In the genomic region with DNA sequence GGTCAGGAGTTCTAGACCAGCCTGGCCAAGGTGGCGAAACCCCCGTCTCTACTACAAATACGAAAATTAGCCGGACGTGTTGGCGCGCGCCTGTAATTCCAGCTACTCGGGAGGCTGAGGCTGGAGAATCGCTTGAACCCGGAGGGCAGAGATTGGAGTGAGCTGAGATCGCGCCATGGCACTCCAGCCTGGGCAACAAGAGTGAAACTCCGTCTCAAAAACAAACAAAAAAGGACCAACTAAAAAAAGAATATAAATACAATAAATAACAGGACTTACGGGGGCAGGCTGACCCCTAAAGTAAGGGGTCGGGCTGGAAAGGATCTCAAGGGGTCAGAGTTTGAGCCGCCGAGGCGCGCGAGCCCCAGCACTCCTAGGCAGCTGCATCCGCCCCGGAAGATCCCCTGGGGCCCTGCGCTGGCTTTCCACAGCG, we compare ENCODE assay signal across 9 cellular contexts. TPM values are rescaled to one million over a fixed set of nuclear protein-coding genes. Genes with fewer than 3 reads are reported as not detected.
DNase-seq lines count a peak whose midpoint lies in the region; ATAC-seq, FAIRE-seq and TF ChIP-seq lines count a peak whose summit lies in the region.
"Had no signal": no experiment of that assay in that cellular context is flagged by ENCODE, and none has a peak within 500 bp of the region (broad histone marks: within the 10 kb centered on the region; RNA-seq: fewer than 3 reads in every experiment).

No MANE protein-coding gene starts in this region.

- ATAC-seq in lung (ENCODE audit: insufficient read depth, low FRiP score) = no peak
- no peak for ATAC-seq in GM18505 (IDR thresholded peaks at IDR 0.05; ENCODE audit: unreplicated experiment)
- ATAC-seq in HG02763 (IDR thresholded peaks at IDR 0.05; ENCODE audit: unreplicated experiment) = no peak

- H3K79me2 ChIP-seq in astrocyte (ENCODE audit: insufficient read depth, low read length) = peaks cover 61% of the 10 kb centered on the region

- H3K27ac ChIP-seq in astrocyte (ENCODE audit: low read depth, low read length) (peak overlapping the region; percentile 51), lung (ENCODE audit: low read depth in 1 of 2, low read length in 1 of 2) (peak overlapping the region; percentile 74 to 95), urinary bladder (ENCODE audit: low read depth) (peak overlapping the region; percentile 90)

- TF ChIP-seq CTCF in astrocyte (IDR thresholded peaks at IDR 0.05; ENCODE audit: insufficient read depth, low read depth, low read length) (no peak), lung (IDR thresholded peaks at IDR 0.05; ENCODE audit: control extremely low read depth, extremely low read depth) (no peak)

- H3K4me2 ChIP-seq in astrocyte (ENCODE audit: low read length) = peak overlapping the region; percentile 91

- H3K27ac Mint-ChIP-seq in activated naive CD4-positive, alpha-beta T cell treated with anti-CD3 and anti-CD28 coated beads, Interleukin-2, amount 50 U/mL, for 24 hours = peak overlapping the region; percentile 95
- H3K27ac Mint-ChIP-seq in astrocyte (ENCODE audit: unreplicated experiment) = peak overlapping the region; percentile 94

- no peaks in the 10 kb centered on the region for H3K27me3 ChIP-seq in astrocyte (ENCODE audit: insufficient read depth, low read length)
- H3K27me3 ChIP-seq in lung (ENCODE audit: control insufficient read depth, insufficient read depth) = no peaks in the 10 kb centered on the region

- H3K36me3 Mint-ChIP-seq in activated naive CD4-positive, alpha-beta T cell treated with anti-CD3 and anti-CD28 coated beads, Interleukin-2, amount 50 U/mL, for 24 hours = peaks cover 6% of the 10 kb centered on the region
- H3K36me3 Mint-ChIP-seq in astrocyte (ENCODE audit: low read depth, unreplicated experiment) = peaks cover 5% of the 10 kb centered on the region

- no peak for FAIRE-seq in astrocyte (lab: Jason Lieb, UNC)

- peaks cover 24% of the 10 kb centered on the region for H3K4me1 Mint-ChIP-seq in activated naive CD4-positive, alpha-beta T cell treated with anti-CD3 and anti-CD28 coated beads, Interleukin-2, amount 50 U/mL, for 24 hours
- peaks cover 12% of the 10 kb centered on the region for H3K4me1 Mint-ChIP-seq in astrocyte (ENCODE audit: low read depth, unreplicated experiment)

- 1% methylated on average over 25 of the region's 25 CpGs for WGBS in lung, 2 donors
- WGBS in urinary bladder = under 1% methylated on average over 25 of the region's 25 CpGs

- H3K4me1 ChIP-seq in astrocyte (ENCODE audit: insufficient read depth, low read length) (peaks cover 9% of the 10 kb centered on the region), lung (ENCODE audit: control insufficient read depth in 2 of 2, insufficient read depth in 2 of 2, low read length in 2 of 2) (peaks cover 0 to 9% of the 10 kb centered on the region in 2 donors), urinary bladder (ENCODE audit: insufficient read depth) (no peaks in the 10 kb centered on the region)

- DNase-seq in activated naive CD4-positive, alpha-beta T cell treated with anti-CD3 and anti-CD28 coated beads, Interleukin-2, amount 50 U/mL, for 16 hours = no peak
- DNase-seq in astrocyte (ENCODE audit: low read depth) (no peak), lung (ENCODE audit: low spot score) (no peak), NCI-H345 (lab: John Stamatoyannopoulos, UW) (no peak)

- H4K20me1 ChIP-seq in astrocyte (ENCODE audit: insufficient read depth, low read length) = peaks cover 34% of the 10 kb centered on the region

- no peaks in the 10 kb centered on the region for H3K27me3 Mint-ChIP-seq in activated naive CD4-positive, alpha-beta T cell treated with anti-CD3 and anti-CD28 coated beads, Interleukin-2, amount 50 U/mL, for 24 hours
- no peaks in the 10 kb centered on the region for H3K27me3 Mint-ChIP-seq in astrocyte (ENCODE audit: low read depth, unreplicated experiment)

- H3K9ac ChIP-seq in astrocyte (ENCODE audit: low read length) = peak overlapping the region; percentile 94

- H2AFZ ChIP-seq in astrocyte (ENCODE audit: low read depth, low read length) = peak overlapping the region; percentile 80

- peak overlapping the region; percentile 96 for H3K4me3 Mint-ChIP-seq in activated naive CD4-positive, alpha-beta T cell treated with anti-CD3 and anti-CD28 coated beads, Interleukin-2, amount 50 U/mL, for 24 hours
- peak overlapping the region; percentile 98 for H3K4me3 Mint-ChIP-seq in astrocyte (ENCODE audit: unreplicated experiment)

- TF ChIP-seq POLR2A in GM18505 (IDR thresholded peaks at IDR 0.05; ENCODE audit: borderline replicate concordance, extremely low read depth, insufficient read depth, insufficient read length) = no peak

- peak overlapping the region; percentile 86 for H3K4me3 ChIP-seq in astrocyte (ENCODE audit: insufficient read depth, low read depth, low read length)
- peak overlapping the region; percentile 62 for H3K4me3 ChIP-seq in lung
- H3K4me3 ChIP-seq in urinary bladder (ENCODE audit: low read depth, low read length) = peak overlapping the region; percentile 59

- H3K9me3 Mint-ChIP-seq in activated naive CD4-positive, alpha-beta T cell treated with anti-CD3 and anti-CD28 coated beads, Interleukin-2, amount 50 U/mL, for 24 hours = no peaks in the 10 kb centered on the region
- no peaks in the 10 kb centered on the region for H3K9me3 Mint-ChIP-seq in astrocyte (ENCODE audit: unreplicated experiment)

- H3K36me3 ChIP-seq in astrocyte (ENCODE audit: insufficient read depth, low read length) = peaks cover 12% of the 10 kb centered on the region
- peaks cover 4 to 21% of the 10 kb centered on the region in 2 donors for H3K36me3 ChIP-seq in lung (ENCODE audit: control insufficient read depth in 2 of 2, insufficient read depth in 2 of 2, low read length in 2 of 2)
- H3K36me3 ChIP-seq in urinary bladder (ENCODE audit: insufficient read depth) = no peaks in the 10 kb centered on the region

- H3K9me3 ChIP-seq in astrocyte (ENCODE audit: insufficient read depth, low read depth, low read length) (no peaks in the 10 kb centered on the region), lung (ENCODE audit: control insufficient read depth in 2 of 2, insufficient read depth in 1 of 2, low read length in 1 of 2) (no peaks in the 10 kb centered on the region)

RNA-seq across cellular contexts. Expression of gene TPD52L2, which starts 0.5 kb away (rescaled TPM):
- total RNA-seq in astrocyte = 145 TPM in 2 replicates
- 10 to 100 TPM; 66.2 to 92.4 TPM for total RNA-seq in lung
- 100 to 1,000 TPM in 1 of 2 donors, 10 to 100 TPM in 1; 66.2 to 130 TPM for polyA plus RNA-seq in lung
- 53.7 TPM for total RNA-seq in urinary bladder
- 132 TPM for polyA plus RNA-seq in urinary bladder

RNA-seq across cellular contexts. Expression of gene ABHD16B, which starts 3.3 kb away (rescaled TPM):
- not detected in 2 replicates for total RNA-seq in astrocyte
- not detected for total RNA-seq in lung
- polyA plus RNA-seq in lung = 1 to 10 TPM in 1 of 2 donors, under 1 TPM in 1; 0.89 to 1.5 TPM
- total RNA-seq in urinary bladder = not detected
- polyA plus RNA-seq in urinary bladder = 0.68 TPM
- total RNA-seq: T-helper 2 cell treated with Interferon-gamma antibody and Interleukin-4, amounts not matched to agents 100 ng/mL and 5 ng/mL, for 36 hours had no signal

RNA-seq across cellular contexts. Expression of gene DNAJC5, which starts 30.4 kb away (rescaled TPM):
- total RNA-seq in astrocyte = 64.6 and 65.6 TPM in 2 replicates
- 10 to 100 TPM; 25.1 to 64.5 TPM for total RNA-seq in lung
- polyA plus RNA-seq in lung = 10 to 100 TPM; 26.5 to 48.2 TPM
- total RNA-seq in urinary bladder = 18.7 TPM
- polyA plus RNA-seq in urinary bladder = 31.8 TPM

RNA-seq across cellular contexts. Expression of gene ZBTB46, which starts 33.5 kb away (rescaled TPM):
- total RNA-seq in astrocyte (12.9 and 13.9 TPM in 2 replicates), lung (10 to 100 TPM; 10.8 to 15.3 TPM), urinary bladder (10.6 TPM)
- polyA plus RNA-seq in lung (1 to 10 TPM; 3.4 to 4.4 TPM), urinary bladder (6.7 TPM)
